In the genomic region with DNA sequence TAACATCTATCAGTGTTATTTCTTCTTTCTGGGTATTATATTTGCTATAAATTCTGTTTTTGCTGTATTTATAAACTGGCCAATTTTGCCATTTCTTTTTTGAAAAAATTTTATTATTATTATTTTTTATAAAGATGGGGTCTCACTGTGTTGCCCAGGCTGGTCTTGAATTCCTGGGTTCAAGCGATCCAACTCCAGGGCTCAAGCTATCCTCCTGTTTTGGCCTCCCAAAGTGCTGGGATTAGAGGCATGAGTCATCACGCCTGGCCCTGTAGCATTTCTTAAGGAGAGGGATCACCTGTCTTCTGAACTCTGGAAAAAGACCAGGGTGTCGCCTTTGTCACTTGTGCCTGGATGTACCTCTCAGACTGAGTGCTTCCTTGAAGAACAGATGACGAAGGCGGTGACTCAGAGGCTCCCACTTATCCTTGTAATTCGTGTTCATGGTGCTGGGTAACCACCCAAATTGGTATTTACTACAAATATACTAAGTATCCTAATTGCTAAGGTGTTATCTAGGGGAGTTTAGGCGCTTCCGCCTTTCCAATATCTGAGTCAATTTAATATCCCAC, we compare ENCODE assay signal across 19 cellular contexts. TPM values are rescaled to one million over a fixed set of nuclear protein-coding genes. Genes with fewer than 3 reads are reported as not detected.
A peak's percentile ranks its signal among the peaks of the same experiment; 100 is the strongest.
DNase-seq lines count a peak whose midpoint lies in the region; ATAC-seq, FAIRE-seq and TF ChIP-seq lines count a peak whose summit lies in the region.
"Had no signal": no experiment of that assay in that cellular context is flagged by ENCODE, and none has a peak within 500 bp of the region (broad histone marks: within the 10 kb centered on the region; RNA-seq: fewer than 3 reads in every experiment).

No MANE protein-coding gene starts in this region.

- H3K9me3 ChIP-seq in Peyer's patch, result no peaks in the 10 kb centered on the region
- H3K9me3 ChIP-seq in small intestine (ENCODE audit: control insufficient read depth, low read depth), result no peaks in the 10 kb centered on the region
- H3K9me3 ChIP-seq: BLaER1 treated with 17β-estradiol and CSF1 and Interleukin-3, amounts not matched to agents 10 nM and 100 nM; breast epithelium; uterus had no signal

- H2AFZ ChIP-seq in GM23338, result no peak overlapping the region

- H3K4me3 ChIP-seq in GM23338, result no peak overlapping the region
- H3K4me3 ChIP-seq in Peyer's patch, result peak overlapping the region in 1 of 4 donors; percentile 29
- H3K4me3 ChIP-seq in small intestine (ENCODE audit: low read depth in 1 of 2, low read length in 2 of 2), result no peak overlapping the region
- H3K4me3 ChIP-seq: BLaER1 treated with 17β-estradiol and CSF1 and Interleukin-3, amounts not matched to agents 10 nM and 100 nM; breast epithelium; smooth muscle cell; uterus had no signal

- no peak overlapping the region for H3K27ac Mint-ChIP-seq in GM23338
- H3K27ac Mint-ChIP-seq: activated naive CD8-positive, alpha-beta T cell; stimulated activated naive B cell treated with anti-CD40 and anti-IgM and Interleukin-4, amounts not matched to agents 10 μg/mL and 1 μg/mL and 100 μg/mL, for 72 hours had no signal

- no peak overlapping the region for H3K4me2 ChIP-seq in GM23338
- H3K4me2 ChIP-seq: smooth muscle cell had no signal

- peaks cover 9% of the 10 kb centered on the region for H3K27me3 Mint-ChIP-seq in GM23338 (ENCODE audit: insufficient read depth, low read depth, poor library complexity)
- H3K27me3 Mint-ChIP-seq: activated naive CD8-positive, alpha-beta T cell had no signal

- no peak for FAIRE-seq in small intestine (lab: Jason Lieb, UNC)
- FAIRE-seq: G401.6 had no signal

- no peaks in the 10 kb centered on the region for H3K9me2 ChIP-seq in GM23338 (ENCODE audit: insufficient read depth)

- H3K9me3 Mint-ChIP-seq in GM23338, result no peaks in the 10 kb centered on the region
- H3K9me3 Mint-ChIP-seq: activated T-cell treated with anti-CD3 and anti-CD28 coated beads, Interleukin-2, amount 50 U/mL, for 4 hours; stimulated activated naive B cell treated with anti-CD40 and anti-IgM and Interleukin-4, amounts not matched to agents 10 μg/mL and 1 μg/mL and 100 μg/mL, for 72 hours had no signal

- WGBS in small intestine, 3 donors, result 23 to 65% (median 36%) methylated on average over 8 of the region's 8 CpGs

- peaks cover 7% of the 10 kb centered on the region; the same call in 1 of the 2 replicates for H4K20me1 ChIP-seq in GM23338 (replicated peaks; ENCODE audit: insufficient read depth)

- ATAC-seq in GM23338 (no peak), HG03095 (IDR thresholded peaks at IDR 0.05; ENCODE audit: unreplicated experiment) (no peak)
- ATAC-seq: activated T-cell treated with anti-CD3 and anti-CD28 coated beads, Interleukin-2, amount 50 U/mL, for 4 hours; stimulated activated naive B cell treated with anti-CD40 and anti-IgM and Interleukin-4, amounts not matched to agents 10 μg/mL and 1 μg/mL and 100 μg/mL, for 72 hours had no signal

- H3K27ac ChIP-seq in GM23338 (ENCODE audit: low read depth) (peak overlapping the region; percentile 99; the same call in 1 of the 2 replicates), Peyer's patch (peak overlapping the region in 3 of 4 donors; percentile 73 to 95 (median 95)), small intestine (ENCODE audit: low read depth in 1 of 2, low read length in 1 of 2) (peak overlapping the region; percentile 94)
- H3K27ac ChIP-seq: BLaER1 treated with 17β-estradiol and CSF1 and Interleukin-3, amounts not matched to agents 10 nM and 100 nM; uterus had no signal

- TF ChIP-seq CTCF in GM23338 (conservative IDR thresholded peaks at IDR 0.05; ENCODE audit: low read depth in 2 of 2), result no peak
- no peak for TF ChIP-seq CTCF in Peyer's patch (IDR thresholded peaks at IDR 0.05)

- H3F3A ChIP-seq in GM23338 (replicated peaks; ENCODE audit: low read depth), result peaks cover 27% of the 10 kb centered on the region

- H3K36me3 Mint-ChIP-seq in GM23338 (ENCODE audit: low read depth), result no peaks in the 10 kb centered on the region; the same call in 2 of the 3 replicates
- H3K36me3 Mint-ChIP-seq: activated naive CD8-positive, alpha-beta T cell; stimulated activated naive B cell treated with anti-CD40 and anti-IgM and Interleukin-4, amounts not matched to agents 10 μg/mL and 1 μg/mL and 100 μg/mL, for 72 hours had no signal

- DNase-seq in GM23338 (ENCODE audit: low spot score) (no peak), Peyer's patch (peak in 2 of 3 donors; percentile 67 to 92), islet precursor cell (peak; percentile 93), small intestine (peak; percentile 99), AG08395 (ENCODE audit: low spot score) (no peak), UCSD-AML1 (lab: John Stamatoyannopoulos, UW; ENCODE audit: unreplicated experiment) (no peak)
- DNase-seq: activated CD4-positive, alpha-beta T cell treated with anti-CD3 and anti-CD28 coated beads, Interleukin-2, amount 50 U/mL, for 4 hours; activated T-cell treated with anti-CD3 and anti-CD28 coated beads, Interleukin-2, amount 50 U/mL, for 4 hours; effector CD8-positive, alpha-beta T cell; MV-4-11; NCI-H2081; stimulated activated naive B cell treated with anti-CD40 and anti-IgM and Interleukin-4, amounts not matched to agents 10 μg/mL and 1 μg/mL and 100 μg/mL, for 72 hours; uterus had no signal

- H3K4me1 ChIP-seq in GM23338 (ENCODE audit: insufficient read depth) (peaks cover 23% of the 10 kb centered on the region), Peyer's patch (peaks cover 0 to 10% (median 5%) of the 10 kb centered on the region in 4 donors), small intestine (ENCODE audit: control insufficient read depth in 2 of 2, insufficient read depth in 1 of 2, low read depth in 1 of 2, low read length in 1 of 2) (no peaks in the 10 kb centered on the region)
- H3K4me1 ChIP-seq: breast epithelium had no signal

- H3K36me3 ChIP-seq in GM23338 (ENCODE audit: insufficient read depth) (no peaks in the 10 kb centered on the region), Peyer's patch (no peaks in the 10 kb centered on the region), small intestine (ENCODE audit: control insufficient read depth in 2 of 2, insufficient read depth in 2 of 2, low read length in 2 of 2) (no peaks in the 10 kb centered on the region)
- H3K36me3 ChIP-seq: BLaER1 treated with 17β-estradiol and CSF1 and Interleukin-3, amounts not matched to agents 10 nM and 100 nM; breast epithelium; uterus had no signal

- TF ChIP-seq POLR2A in Peyer's patch (IDR thresholded peaks at IDR 0.05), result no peak

- no peak overlapping the region for H3K4me3 Mint-ChIP-seq in GM23338
- H3K4me3 Mint-ChIP-seq: activated naive CD8-positive, alpha-beta T cell; activated T-cell treated with anti-CD3 and anti-CD28 coated beads, Interleukin-2, amount 50 U/mL, for 4 hours; stimulated activated naive B cell treated with anti-CD40 and anti-IgM and Interleukin-4, amounts not matched to agents 10 μg/mL and 1 μg/mL and 100 μg/mL, for 72 hours had no signal

- H3K79me2 ChIP-seq in GM23338 (replicated peaks; ENCODE audit: insufficient read depth), result peaks cover 7% of the 10 kb centered on the region; the same call in 1 of the 2 replicates

- peaks cover 16% of the 10 kb centered on the region for H3K4me1 Mint-ChIP-seq in GM23338

- H3K27me3 ChIP-seq in GM23338 (ENCODE audit: insufficient read depth) (no peaks in the 10 kb centered on the region), Peyer's patch (no peaks in the 10 kb centered on the region), small intestine (ENCODE audit: control insufficient read depth in 2 of 2, insufficient read depth in 2 of 2, low read length in 2 of 2) (no peaks in the 10 kb centered on the region)
- H3K27me3 ChIP-seq: breast epithelium, uterus had no signal

TF ChIP-seq in GM23338, 12 proteins besides CTCF, POLR2A, EP300 and RAD21:
- TF ChIP-seq ZNF331 (CRISPR knock-in tag; IDR thresholded peaks at IDR 0.05; ENCODE audit: low read depth), result no peak
TF ChIP-seq in GM23338: peak in this region for 0.

RNA-seq across cellular contexts. Expression of a gene that starts 2.4 kb away (rescaled TPM):
- 37.0 and 46.1 TPM in 2 replicates for total RNA-seq in GM23338 (2014; rRNA removed; shearing (Covaris generic))
- 11.8 and 13.9 TPM in 2 replicates for polyA plus RNA-seq in GM23338 (2016; fragmentation: Nextera tagmentation; extraction: Ambion mirVana)
- 100 to 1,000 TPM in 3 of 4 donors, 10 to 100 TPM in 1; 34.7 to 180 (median 160) TPM for total RNA-seq in Peyer's patch
- 100 to 1,000 TPM in 2 of 3 donors, 10 to 100 TPM in 1; 33.5 to 286 (median 221) TPM for polyA plus RNA-seq in small intestine

RNA-seq across cellular contexts. Expression of a gene that starts 31.3 kb away (rescaled TPM):
- total RNA-seq in GM23338 (2014; rRNA removed; shearing (Covaris generic)), result 10.4 and 11.9 TPM in 2 replicates
- polyA plus RNA-seq in GM23338 (2016; fragmentation: Nextera tagmentation; extraction: Ambion mirVana) (5.6 and 6.0 TPM in 2 replicates), small intestine (10 to 100 TPM in 1 of 3 donors, 1 to 10 TPM in 2; 8.5 to 14.1 (median 8.9) TPM)
- total RNA-seq in Peyer's patch, result 10 to 100 TPM; 12.4 to 23.4 (median 19.3) TPM

RNA-seq across cellular contexts. Expression of a gene that starts 49.5 kb away (rescaled TPM):
- 65.1 and 72.5 TPM in 2 replicates for total RNA-seq in GM23338 (2014; rRNA removed; shearing (Covaris generic))
- polyA plus RNA-seq in GM23338 (2016; fragmentation: Nextera tagmentation; extraction: Ambion mirVana) (34.7 and 47.0 TPM in 2 replicates), small intestine (10 to 100 TPM; 11.1 to 16.3 (median 15.6) TPM)
- total RNA-seq in Peyer's patch, result 10 to 100 TPM; 49.5 to 91.3 (median 52.6) TPM

Comparison
In these comparisons a context has a peak if more than half of its experiments do, and no peak if none do; other contexts are left out.
1. DNase-seq: peak in Peyer's patch (2 of 3), islet precursor cell (single experiment) and small intestine (single experiment); none in GM23338 (single experiment), AG08395 (single experiment) and UCSD-AML1 (single experiment).
2. Peak in every context shown above with its lines, with median percentiles within 50 percentile points of each other: H3K27ac ChIP-seq.